Comparison of ENCODE assay signal across 8 cellular contexts in the genomic region with DNA sequence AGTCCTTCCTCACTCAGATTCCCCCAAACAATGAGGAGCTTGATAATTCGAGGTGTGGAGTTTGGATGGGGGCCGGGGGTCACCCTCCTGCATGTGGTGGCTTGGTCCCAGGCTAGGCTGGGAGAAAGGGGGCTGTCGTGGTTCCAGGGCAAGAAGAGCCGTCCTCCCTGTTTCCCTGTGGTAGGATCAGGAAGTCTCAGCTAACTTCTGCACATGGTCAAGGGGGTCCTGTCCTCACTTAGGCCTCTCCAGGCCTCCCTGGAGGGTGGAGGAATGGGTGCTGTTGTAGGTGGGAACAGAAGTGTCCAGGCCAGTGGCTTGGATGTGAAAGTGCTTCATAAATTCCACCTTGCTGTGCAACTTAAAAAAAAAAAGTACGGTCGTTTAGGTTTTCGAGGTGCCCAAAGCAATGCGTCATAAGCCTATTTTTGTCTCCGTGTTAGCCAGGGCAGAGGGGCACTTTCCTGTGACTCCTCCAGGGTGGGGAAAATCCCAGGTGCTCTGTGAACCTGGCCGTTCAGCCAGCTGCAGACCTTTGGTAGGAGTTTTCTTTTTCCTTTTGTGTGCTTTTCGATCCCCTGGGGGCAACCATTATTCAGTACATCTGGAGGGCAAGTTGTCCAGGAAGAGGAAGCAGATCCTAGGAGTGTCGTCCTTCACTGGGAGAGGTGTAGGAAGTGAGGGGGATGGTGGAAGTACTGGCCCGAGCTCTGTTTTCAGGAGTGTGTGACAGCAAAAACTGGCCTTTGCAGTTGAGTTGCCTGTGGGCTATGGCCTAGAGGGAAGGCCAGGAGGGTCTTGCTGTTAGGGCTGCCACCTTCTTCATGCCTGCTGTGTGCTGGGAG. TPM values are rescaled to one million over a fixed set of nuclear protein-coding genes. Genes with fewer than 3 reads are reported as not detected.
A peak's percentile ranks its signal among the peaks of the same experiment; 100 is the strongest.
DNase-seq lines count a peak whose midpoint lies in the region; ATAC-seq and TF ChIP-seq lines count a peak whose summit lies in the region.

No MANE protein-coding gene starts in this region.

- ATAC-seq in GM21786 (IDR thresholded peaks at IDR 0.05; ENCODE audit: unreplicated experiment): peak; percentile 29
- no peak for ATAC-seq in GM19467 (IDR thresholded peaks at IDR 0.05; ENCODE audit: unreplicated experiment)

- DNase-seq in NCI-H2107 treated with DMSO at 0.1 percent for 48 hours (lab: John Stamatoyannopoulos, UW; ENCODE audit: unreplicated experiment): peak; percentile 54
- DNase-seq in NCI-H2107 (lab: John Stamatoyannopoulos, UW): no peak
- peak; percentile 60 for DNase-seq in NAMALWA (ENCODE audit: low spot score)
- no peak for DNase-seq in colonic mucosa
- peak; percentile 80 for DNase-seq in renal cortical epithelial cell (ENCODE audit: low read depth)
- no peak for DNase-seq in OCI-M1 (lab: John Stamatoyannopoulos, UW)

- peaks cover 9% of the 10 kb centered on the region for H3K4me1 ChIP-seq in colonic mucosa

- H3K36me3 ChIP-seq in colonic mucosa: no peaks in the 10 kb centered on the region

- no peak overlapping the region for H3K4me3 ChIP-seq in colonic mucosa

- no peaks in the 10 kb centered on the region for H3K27me3 ChIP-seq in colonic mucosa

- TF ChIP-seq CTCF in colonic mucosa (IDR thresholded peaks at IDR 0.05): no peak

- H3K9ac ChIP-seq in colonic mucosa (ENCODE audit: low read depth in 2 of 2, low read length in 2 of 2): peak overlapping the region in 1 of 2 donors; percentile 52

- intact Hi-C loops in colonic mucosa (cut with DNase I): no loop called here

- H3K9me3 ChIP-seq in colonic mucosa: no peaks in the 10 kb centered on the region

- peak overlapping the region; percentile 56 for H3K27ac ChIP-seq in colonic mucosa

RNA-seq across cellular contexts. Expression of gene IGF2R, which starts 9.6 kb away (rescaled TPM):
- total RNA-seq in colonic mucosa (10 to 100 TPM; 73.8 to 84.4 TPM), renal cortical epithelial cell (147 and 267 TPM in 2 replicates)

Comparison
In these comparisons a context has a peak if more than half of its experiments do, and no peak if none do; other contexts are left out.
1. DNase-seq: peak in NCI-H2107 treated with DMSO at 0.1 percent for 48 hours (single experiment), NAMALWA (single experiment) and renal cortical epithelial cell (single experiment); none in NCI-H2107 (single experiment), colonic mucosa (single experiment) and OCI-M1 (single experiment).